In the genomic region with DNA sequence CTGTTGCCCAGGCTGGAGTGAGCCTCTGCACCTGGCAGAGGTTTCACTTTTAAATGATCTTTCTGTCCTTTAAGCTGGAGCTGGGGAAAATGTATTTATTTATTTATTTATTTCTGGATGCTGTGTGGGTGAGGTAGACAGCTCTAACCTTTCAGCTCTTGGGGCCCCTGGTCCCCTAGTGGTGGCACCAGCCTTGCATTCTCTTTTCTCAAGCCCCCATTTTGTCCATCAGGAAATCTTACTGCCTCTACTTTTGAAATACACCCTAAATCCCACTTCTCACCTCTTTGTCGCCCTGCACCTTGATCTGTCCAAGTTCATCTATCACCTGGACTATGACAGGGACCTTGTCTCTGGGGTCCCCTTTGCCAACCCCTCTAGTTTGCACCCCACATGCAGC, we compare ENCODE assay signal across 14 cellular contexts. TPM values are rescaled to one million over a fixed set of nuclear protein-coding genes. Genes with fewer than 3 reads are reported as not detected.
DNase-seq lines count a peak whose midpoint lies in the region; ATAC-seq, FAIRE-seq and TF ChIP-seq lines count a peak whose summit lies in the region.
"Had no signal": no experiment of that assay in that cellular context is flagged by ENCODE, and none has a peak within 500 bp of the region (broad histone marks: within the 10 kb centered on the region; RNA-seq: fewer than 3 reads in every experiment).

No MANE protein-coding gene starts in this region.

- no peak for FAIRE-seq in astrocyte (lab: Jason Lieb, UNC)
- FAIRE-seq: kidney had no signal

- peaks cover 36% of the 10 kb centered on the region for H3K79me2 ChIP-seq in astrocyte (ENCODE audit: insufficient read depth, low read length)
- peaks cover 2% of the 10 kb centered on the region for H3K79me2 ChIP-seq in trophoblast cell (ENCODE audit: control insufficient read depth, insufficient read depth, low read length, poor library complexity)

- H3K4me1 Mint-ChIP-seq in astrocyte (ENCODE audit: low read depth, unreplicated experiment): peaks cover 10% of the 10 kb centered on the region
- peaks cover 12 to 18% of the 10 kb centered on the region in 2 donors for H3K4me1 Mint-ChIP-seq in natural killer cell treated with Interleukin-12 subunit alpha and Interleukin-12 subunit beta and Interleukin-15 and Interleukin-18, amount 100 ng/mL, for 72 hours (ENCODE audit: low read depth in 2 of 2)

- POLR2A ChIA-PET in HEK293 (lab: Yijun Ruan, JAX): interaction anchor here (3.8 to 4.7 kb wide), 2 partner anchors 13 to 14 kb away, joined by 64 to 73 read pairs; a partner anchor contains a TSS

- H2BK12ac ChIP-seq in trophoblast cell (ENCODE audit: low read length): no peak overlapping the region

- H3K23ac ChIP-seq in trophoblast cell (ENCODE audit: low read length): no peak overlapping the region

- H2AK5ac ChIP-seq in trophoblast cell (ENCODE audit: low read length): no peak overlapping the region

- CTCF ChIA-PET in HEK293 (lab: Yijun Ruan, JAX): interaction anchor here (0.6 to 5.3 kb wide), 5 partner anchors 10 to 471 kb away, joined by 3 to 64 read pairs (median 3); a partner anchor contains a TSS

- no peaks in the 10 kb centered on the region for H3K27me3 ChIP-seq in astrocyte (ENCODE audit: insufficient read depth, low read length)
- H3K27me3 ChIP-seq in trophoblast cell (ENCODE audit: insufficient read depth, low read length): no peaks in the 10 kb centered on the region
- H3K27me3 ChIP-seq: SJSA1 had no signal

- H3K27ac Mint-ChIP-seq in astrocyte (ENCODE audit: unreplicated experiment): no peak overlapping the region
- H3K27ac Mint-ChIP-seq in natural killer cell treated with Interleukin-12 subunit alpha and Interleukin-12 subunit beta and Interleukin-15 and Interleukin-18, amount 100 ng/mL, for 72 hours: peak overlapping the region; percentile 18 to 45

- H3K4me1 ChIP-seq in HEK293 (ENCODE audit: control insufficient read depth, insufficient read depth, low read length) (0 out of 2 replicates have a peak, but pooled peaks cover 5% of the 10 kb centered on the region), astrocyte (ENCODE audit: insufficient read depth, low read length) (peaks cover 19% of the 10 kb centered on the region), trophoblast cell (ENCODE audit: control insufficient read depth in 1 of 2, insufficient read depth in 2 of 2, low read length in 2 of 2) (peaks cover 4 to 6% of the 10 kb centered on the region in 2 experiments)

- H3K4ac ChIP-seq in trophoblast cell (ENCODE audit: low read depth, low read length): no peak overlapping the region

- H2BK120ac ChIP-seq in trophoblast cell (ENCODE audit: insufficient read depth, low read length, poor library complexity): no peak overlapping the region

- no peak overlapping the region for H3K27ac ChIP-seq in HEK293 (ENCODE audit: extremely low read depth, low read depth, low read length)
- H3K27ac ChIP-seq in astrocyte (ENCODE audit: low read depth, low read length): no peak overlapping the region
- H3K27ac ChIP-seq in trophoblast cell (ENCODE audit: low read depth, low read length): no peak overlapping the region
- H3K27ac ChIP-seq: SJSA1 had no signal

- H3K36me3 Mint-ChIP-seq in astrocyte (ENCODE audit: low read depth, unreplicated experiment): peaks cover 5% of the 10 kb centered on the region
- H3K36me3 Mint-ChIP-seq in natural killer cell treated with Interleukin-12 subunit alpha and Interleukin-12 subunit beta and Interleukin-15 and Interleukin-18, amount 100 ng/mL, for 72 hours: no peaks in the 10 kb centered on the region

- H3K9ac ChIP-seq in astrocyte (ENCODE audit: low read length) (no peak overlapping the region), trophoblast cell (ENCODE audit: low read length) (no peak overlapping the region)

- peak overlapping the region; percentile 3 for H3K4me3 Mint-ChIP-seq in astrocyte (ENCODE audit: unreplicated experiment)
- H3K4me3 Mint-ChIP-seq in natural killer cell treated with Interleukin-12 subunit alpha and Interleukin-12 subunit beta and Interleukin-15 and Interleukin-18, amount 100 ng/mL, for 72 hours: peak overlapping the region; percentile 52
- H3K4me3 Mint-ChIP-seq: effector memory CD8-positive, alpha-beta T cell had no signal

- no peaks in the 10 kb centered on the region for H3K9me3 ChIP-seq in HEK293 (ENCODE audit: control insufficient read depth, insufficient read depth, low read depth, low read length)
- H3K9me3 ChIP-seq in astrocyte (ENCODE audit: insufficient read depth, low read depth, low read length): no peaks in the 10 kb centered on the region
- no peaks in the 10 kb centered on the region for H3K9me3 ChIP-seq in trophoblast cell (ENCODE audit: insufficient read depth, low read depth, low read length)
- H3K9me3 ChIP-seq: SJSA1 had no signal

- no peaks in the 10 kb centered on the region for H3K9me3 Mint-ChIP-seq in astrocyte (ENCODE audit: unreplicated experiment)
- H3K9me3 Mint-ChIP-seq in natural killer cell treated with Interleukin-12 subunit alpha and Interleukin-12 subunit beta and Interleukin-15 and Interleukin-18, amount 100 ng/mL, for 72 hours: no peaks in the 10 kb centered on the region
- H3K9me3 Mint-ChIP-seq: effector memory CD8-positive, alpha-beta T cell had no signal

- WGBS in trophoblast cell (ENCODE audit: extremely low coverage, insufficient coverage, insufficient read length): no CpG with 5 or more reads among the region's 1 CpG

- H2BK5ac ChIP-seq in trophoblast cell (ENCODE audit: low read depth, low read length, poor library complexity): no peak overlapping the region

- TF ChIP-seq CTCF in HEK293 (tag by site-specific recombination; IDR thresholded peaks at IDR 0.05): no peak
- TF ChIP-seq CTCF in astrocyte (IDR thresholded peaks at IDR 0.05; ENCODE audit: insufficient read depth, low read depth, low read length): no peak
- TF ChIP-seq CTCF in omental fat pad (IDR thresholded peaks at IDR 0.05): no peak

- no peak overlapping the region for H3K14ac ChIP-seq in trophoblast cell (ENCODE audit: low read length)

- no peak overlapping the region for H4K8ac ChIP-seq in trophoblast cell (ENCODE audit: low read depth, low read length)

- H3K27me3 Mint-ChIP-seq in astrocyte (ENCODE audit: low read depth, unreplicated experiment): no peaks in the 10 kb centered on the region
- no peaks in the 10 kb centered on the region for H3K27me3 Mint-ChIP-seq in natural killer cell treated with Interleukin-12 subunit alpha and Interleukin-12 subunit beta and Interleukin-15 and Interleukin-18, amount 100 ng/mL, for 72 hours
- H3K27me3 Mint-ChIP-seq: effector memory CD8-positive, alpha-beta T cell had no signal

- H3K4me3 ChIP-seq in HEK293 (ENCODE audit: low read depth, low read length) (no peak overlapping the region), astrocyte (ENCODE audit: insufficient read depth, low read depth, low read length) (no peak overlapping the region), trophoblast cell (ENCODE audit: low read depth, low read length) (no peak overlapping the region)
- H3K4me3 ChIP-seq: SJSA1 had no signal

- H4K91ac ChIP-seq in trophoblast cell (ENCODE audit: low read depth, low read length): no peak overlapping the region

- peaks cover 8% of the 10 kb centered on the region for H3K79me1 ChIP-seq in trophoblast cell (ENCODE audit: low read length)

- no peaks in the 10 kb centered on the region for H4K20me1 ChIP-seq in astrocyte (ENCODE audit: insufficient read depth, low read length)

- H3K18ac ChIP-seq in trophoblast cell (ENCODE audit: low read length): no peak overlapping the region

- H3K36me3 ChIP-seq in HEK293 (ENCODE audit: control insufficient read depth in 2 of 2, insufficient read depth in 1 of 2, low read length in 2 of 2) (no peaks in the 10 kb centered on the region; a peak in 1 of 3 replicates), astrocyte (ENCODE audit: insufficient read depth, low read length) (no peaks in the 10 kb centered on the region), trophoblast cell (ENCODE audit: control insufficient read depth in 1 of 2, insufficient read depth in 2 of 2, low read length in 2 of 2) (no peaks in the 10 kb centered on the region)
- H3K36me3 ChIP-seq: SJSA1 had no signal

- H3K4me2 ChIP-seq in astrocyte (ENCODE audit: low read length) (no peak overlapping the region), trophoblast cell (ENCODE audit: low read length) (no peak overlapping the region)

- no peak overlapping the region for H4K12ac ChIP-seq in trophoblast cell (ENCODE audit: low read depth, low read length)

- H2AFZ ChIP-seq in astrocyte (ENCODE audit: low read depth, low read length) (no peak overlapping the region), trophoblast cell (ENCODE audit: insufficient read depth, low read length, poor library complexity) (no peak overlapping the region)

- peak; percentile 36 for DNase-seq in NCI-H2227 (lab: John Stamatoyannopoulos, UW; ENCODE audit: unreplicated experiment)
- DNase-seq in NCI-H2227 treated with DMSO at 0.1 percent for 48 hours (lab: John Stamatoyannopoulos, UW): no peak
- DNase-seq in astrocyte (ENCODE audit: low read depth): no peak
- DNase-seq in natural killer cell treated with Interleukin-12 subunit alpha and Interleukin-12 subunit beta and Interleukin-15 and Interleukin-18, amount 100 ng/mL, for 72 hours (ENCODE audit: low spot score): no peak
- DNase-seq in trophoblast cell: no peak
- no peak for DNase-seq in omental fat pad (ENCODE audit: low spot score)
- DNase-seq in dedifferentiated amniotic fluid mesenchymal stem cell (ENCODE audit: extremely low spot score): no peak
- DNase-seq: activated T-cell treated with anti-CD3 and anti-CD28 coated beads, Interleukin-2, amount 50 U/mL, for 1 hour; effector memory CD8-positive, alpha-beta T cell; kidney; NCI-H2107; retina had no signal

- ATAC-seq in natural killer cell treated with Interleukin-12 subunit alpha and Interleukin-12 subunit beta and Interleukin-15 and Interleukin-18, amount 100 ng/mL, for 72 hours: no peak
- no peak for ATAC-seq in omental fat pad (ENCODE audit: low FRiP score)
- ATAC-seq: effector memory CD8-positive, alpha-beta T cell had no signal

RNA-seq across cellular contexts. Expression of a gene that starts 2.1 kb away (rescaled TPM):
- total RNA-seq in astrocyte (5.5 and 5.9 TPM in 2 replicates), omental fat pad (1 to 10 TPM; 3.3 to 6.8 (median 5.1) TPM)
- total RNA-seq in natural killer cell treated with Interleukin-12 subunit alpha and Interleukin-12 subunit beta and Interleukin-15 and Interleukin-18, amount 100 ng/mL, for 72 hours: 1 to 10 TPM; 4.9 to 9.3 TPM
- 3.2 TPM in 2 replicates for polyA plus RNA-seq in trophoblast cell (2013)

RNA-seq across cellular contexts. Expression of a gene that starts 10.2 kb away (rescaled TPM):
- total RNA-seq in astrocyte (7.4 and 8.9 TPM in 2 replicates), omental fat pad (10 to 100 TPM; 12.4 to 44.3 (median 14.2) TPM)
- 1 to 10 TPM; 4.7 to 6.7 TPM for total RNA-seq in natural killer cell treated with Interleukin-12 subunit alpha and Interleukin-12 subunit beta and Interleukin-15 and Interleukin-18, amount 100 ng/mL, for 72 hours
- 2.8 and 3.3 TPM in 2 replicates for polyA plus RNA-seq in trophoblast cell (2013)

RNA-seq across cellular contexts. Expression of a gene that starts 12.4 kb away (rescaled TPM):
- total RNA-seq in astrocyte (155 and 199 TPM in 2 replicates), omental fat pad (10 to 100 TPM; 17.6 to 43.0 (median 25.2) TPM)
- 100 to 1,000 TPM; 108 to 131 TPM for total RNA-seq in natural killer cell treated with Interleukin-12 subunit alpha and Interleukin-12 subunit beta and Interleukin-15 and Interleukin-18, amount 100 ng/mL, for 72 hours
- 140 and 142 TPM in 2 replicates for polyA plus RNA-seq in trophoblast cell (2013)

RNA-seq across cellular contexts. Expression of a gene that starts 31.1 kb away (rescaled TPM):
- 18.3 and 19.8 TPM in 2 replicates for total RNA-seq in astrocyte
- total RNA-seq in natural killer cell treated with Interleukin-12 subunit alpha and Interleukin-12 subunit beta and Interleukin-15 and Interleukin-18, amount 100 ng/mL, for 72 hours: 10 to 100 TPM; 31.5 to 56.6 TPM
- 8.1 and 8.4 TPM in 2 replicates for polyA plus RNA-seq in trophoblast cell (2013)
- total RNA-seq in omental fat pad: 10 to 100 TPM; 13.2 to 17.3 (median 15.7) TPM

RNA-seq across cellular contexts. Expression of a gene that starts 31.5 kb away (rescaled TPM):
- total RNA-seq in astrocyte (9.2 and 9.8 TPM in 2 replicates), omental fat pad (10 to 100 TPM; 30.3 to 47.0 (median 39.1) TPM)
- total RNA-seq in natural killer cell treated with Interleukin-12 subunit alpha and Interleukin-12 subunit beta and Interleukin-15 and Interleukin-18, amount 100 ng/mL, for 72 hours: 10 to 100 TPM; 10.9 to 13.7 TPM
- polyA plus RNA-seq in trophoblast cell (2013): 26.2 and 26.4 TPM in 2 replicates
